ENCODE assay signal across 8 cellular contexts in the genomic region with DNA sequence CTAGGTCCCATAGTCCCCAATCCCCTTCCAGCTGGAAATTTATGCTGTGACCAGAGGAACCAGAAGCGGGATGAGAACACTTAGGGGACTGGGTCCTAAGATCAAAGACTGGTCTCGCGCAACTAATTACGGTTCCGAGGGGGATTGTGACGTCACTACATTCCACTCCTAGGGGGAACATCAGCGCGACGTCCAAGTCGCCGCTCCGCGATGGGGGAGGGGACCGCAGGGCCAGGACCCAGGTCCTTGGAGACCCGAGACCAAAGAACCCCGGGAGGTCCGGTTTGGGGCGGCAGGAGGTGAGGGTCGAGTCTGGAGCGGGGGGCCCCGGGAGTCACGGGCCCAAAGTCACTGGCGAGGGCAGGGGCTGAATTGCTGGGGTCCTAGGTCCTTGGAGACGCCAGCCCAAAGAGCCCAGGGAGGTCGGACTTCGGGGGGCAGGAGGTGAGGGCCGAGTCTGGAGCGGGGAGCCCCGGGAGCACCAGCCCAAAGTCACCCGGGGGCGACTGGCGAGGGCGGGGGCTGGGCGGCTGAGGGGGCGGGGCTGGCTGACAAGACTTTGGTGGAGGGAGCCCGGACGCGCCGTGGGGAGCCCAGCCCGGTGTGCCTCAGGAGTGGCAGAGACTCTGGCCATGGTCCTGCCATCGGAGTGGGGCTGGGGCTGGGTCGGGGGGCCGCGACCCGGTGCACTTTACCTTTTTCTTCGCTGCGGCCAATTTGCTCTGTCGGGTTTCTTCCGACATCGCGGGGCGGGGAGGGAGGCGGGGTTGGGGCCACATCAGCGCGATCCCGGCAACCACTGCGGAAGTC.
DNase-seq lines count a peak whose midpoint lies in the region; ATAC-seq and TF ChIP-seq lines count a peak whose summit lies in the region.

A gene with protein sequence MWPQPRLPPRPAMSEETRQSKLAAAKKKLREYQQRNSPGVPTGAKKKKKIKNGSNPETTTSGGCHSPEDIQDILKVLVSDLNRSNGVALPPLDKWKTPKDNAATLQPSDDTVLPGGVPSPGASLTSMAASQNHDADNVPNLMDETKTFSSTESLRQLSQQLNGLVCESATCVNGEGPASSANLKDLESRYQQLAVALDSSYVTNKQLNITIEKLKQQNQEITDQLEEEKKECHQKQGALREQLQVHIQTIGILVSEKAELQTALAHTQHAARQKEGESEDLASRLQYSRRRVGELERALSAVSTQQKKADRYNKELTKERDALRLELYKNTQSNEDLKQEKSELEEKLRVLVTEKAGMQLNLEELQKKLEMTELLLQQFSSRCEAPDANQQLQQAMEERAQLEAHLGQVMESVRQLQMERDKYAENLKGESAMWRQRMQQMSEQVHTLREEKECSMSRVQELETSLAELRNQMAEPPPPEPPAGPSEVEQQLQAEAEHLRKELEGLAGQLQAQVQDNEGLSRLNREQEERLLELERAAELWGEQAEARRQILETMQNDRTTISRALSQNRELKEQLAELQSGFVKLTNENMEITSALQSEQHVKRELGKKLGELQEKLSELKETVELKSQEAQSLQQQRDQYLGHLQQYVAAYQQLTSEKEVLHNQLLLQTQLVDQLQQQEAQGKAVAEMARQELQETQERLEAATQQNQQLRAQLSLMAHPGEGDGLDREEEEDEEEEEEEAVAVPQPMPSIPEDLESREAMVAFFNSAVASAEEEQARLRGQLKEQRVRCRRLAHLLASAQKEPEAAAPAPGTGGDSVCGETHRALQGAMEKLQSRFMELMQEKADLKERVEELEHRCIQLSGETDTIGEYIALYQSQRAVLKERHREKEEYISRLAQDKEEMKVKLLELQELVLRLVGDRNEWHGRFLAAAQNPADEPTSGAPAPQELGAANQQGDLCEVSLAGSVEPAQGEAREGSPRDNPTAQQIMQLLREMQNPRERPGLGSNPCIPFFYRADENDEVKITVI (minus strand): TSS at position 810 of the 810 bp plus-strand sequence. CDS start 31 bp downstream, at position 779.

- H3K27me3 ChIP-seq in OCI-LY1 (ENCODE audit: insufficient read depth, low read length): no peaks in the 10 kb centered on the region
- H3K27me3 ChIP-seq in layer of hippocampus (ENCODE audit: control insufficient read depth, insufficient read depth, low read length): no peaks in the 10 kb centered on the region

- no peaks in the 10 kb centered on the region for H3K9me2 ChIP-seq in OCI-LY1 (ENCODE audit: low read depth, low read length)

- H3K9ac ChIP-seq in OCI-LY1 (ENCODE audit: low read length): peak within 1 kb of the TSS; percentile 92

- H3K36me3 ChIP-seq in OCI-LY1 (ENCODE audit: insufficient read depth, low read length): peaks cover 13% of the 10 kb centered on the region; the same call in 1 of the 2 replicates

- H4K20me1 ChIP-seq in OCI-LY1 (ENCODE audit: insufficient read depth, low read length): no peaks in the 10 kb centered on the region

- H3K4me1 ChIP-seq in OCI-LY1 (ENCODE audit: insufficient read depth, low read length, severe bottlenecking): peaks cover 24% of the 10 kb centered on the region

- no peaks in the 10 kb centered on the region for H3K79me2 ChIP-seq in OCI-LY1 (ENCODE audit: insufficient read depth, low read length)

- no peaks in the 10 kb centered on the region for H3K27me3 Mint-ChIP-seq in stimulated activated naive CD8-positive, alpha-beta T cell treated with anti-CD3 and anti-CD28 coated beads, Interleukin-15, Interleukin-2, amounts not matched to agents 100 ng/mL and 50 ng/mL, for 24 hours

- peaks cover 47% of the 10 kb centered on the region for H3K4me1 Mint-ChIP-seq in stimulated activated naive CD8-positive, alpha-beta T cell treated with anti-CD3 and anti-CD28 coated beads, Interleukin-15, Interleukin-2, amounts not matched to agents 100 ng/mL and 50 ng/mL, for 24 hours (ENCODE audit: low read depth)

- H3K9me3 Mint-ChIP-seq in stimulated activated naive CD8-positive, alpha-beta T cell treated with anti-CD3 and anti-CD28 coated beads, Interleukin-15, Interleukin-2, amounts not matched to agents 100 ng/mL and 50 ng/mL, for 24 hours: no peaks in the 10 kb centered on the region

- ATAC-seq in HG02678 (IDR thresholded peaks at IDR 0.05; ENCODE audit: unreplicated experiment): peak; percentile 43

- peak within 1 kb of the TSS; percentile 97 for H3K4me3 Mint-ChIP-seq in stimulated activated naive CD8-positive, alpha-beta T cell treated with anti-CD3 and anti-CD28 coated beads, Interleukin-15, Interleukin-2, amounts not matched to agents 100 ng/mL and 50 ng/mL, for 24 hours

- TF ChIP-seq CTCF in GM13977 (IDR thresholded peaks at IDR 0.05; ENCODE audit: extremely low read depth, insufficient read depth, missing control alignments): no peak
- no peak for TF ChIP-seq CTCF in OCI-LY1 (IDR thresholded peaks at IDR 0.05; ENCODE audit: low read length)
- no peak for TF ChIP-seq CTCF in choroid plexus epithelial cell (conservative IDR thresholded peaks at IDR 0.05; ENCODE audit: low read depth, low read length)

- H3K27ac ChIP-seq in OCI-LY1 (ENCODE audit: low read depth, low read length, poor library complexity, severe bottlenecking) (no peak within 1 kb of the TSS), layer of hippocampus (ENCODE audit: low read depth, low read length) (peak within 1 kb of the TSS; percentile 82)

- no peaks in the 10 kb centered on the region for H3K9me3 ChIP-seq in OCI-LY1 (ENCODE audit: low read length)

- no peak within 1 kb of the TSS for H2AFZ ChIP-seq in OCI-LY1 (ENCODE audit: low read length)

- peak within 1 kb of the TSS; percentile 97 for H3K27ac Mint-ChIP-seq in stimulated activated naive CD8-positive, alpha-beta T cell treated with anti-CD3 and anti-CD28 coated beads, Interleukin-15, Interleukin-2, amounts not matched to agents 100 ng/mL and 50 ng/mL, for 24 hours

- H3K4me3 ChIP-seq in OCI-LY1 (ENCODE audit: low read depth, low read length, poor library complexity, severe bottlenecking) (peak within 1 kb of the TSS; percentile 70), choroid plexus epithelial cell (ENCODE audit: low read depth, low read length) (peak within 1 kb of the TSS; percentile 95)

- H3K4me2 ChIP-seq in OCI-LY1 (ENCODE audit: low read length): peak within 1 kb of the TSS; percentile 96

- DNase-seq in ACHN: peak; percentile 33
- DNase-seq in GM13977 (ENCODE audit: low spot score): peak; percentile 84
- DNase-seq in choroid plexus epithelial cell (ENCODE audit: low read depth): peak; percentile 65
- DNase-seq in stimulated activated CD4-positive, alpha-beta T cell treated with anti-CD3 and anti-CD28 coated beads, Interleukin-1b, Interleukin-23, amount 100 ng/mL, for 48 hours: no peak

- H3F3A ChIP-seq in OCI-LY1 (ENCODE audit: insufficient read depth, low read length): no peaks in the 10 kb centered on the region

- H3K36me3 Mint-ChIP-seq in stimulated activated naive CD8-positive, alpha-beta T cell treated with anti-CD3 and anti-CD28 coated beads, Interleukin-15, Interleukin-2, amounts not matched to agents 100 ng/mL and 50 ng/mL, for 24 hours (ENCODE audit: low read depth): peaks cover 10% of the 10 kb centered on the region

- in situ Hi-C loops in ACHN (cut with HindIII; ENCODE audit: low pct_ligation_motif_present, low pct_unique_long_range_greater_than_20kb, low sequenced_read_pairs): no loop called here
- in situ Hi-C loops in GM13977 (cut with MboI; ENCODE audit: low pct_unique_long_range_greater_than_20kb, low sequenced_read_pairs, unreplicated experiment): no loop called here
